Comparison of ENCODE assay signal across 14 cellular contexts in the genomic region with DNA sequence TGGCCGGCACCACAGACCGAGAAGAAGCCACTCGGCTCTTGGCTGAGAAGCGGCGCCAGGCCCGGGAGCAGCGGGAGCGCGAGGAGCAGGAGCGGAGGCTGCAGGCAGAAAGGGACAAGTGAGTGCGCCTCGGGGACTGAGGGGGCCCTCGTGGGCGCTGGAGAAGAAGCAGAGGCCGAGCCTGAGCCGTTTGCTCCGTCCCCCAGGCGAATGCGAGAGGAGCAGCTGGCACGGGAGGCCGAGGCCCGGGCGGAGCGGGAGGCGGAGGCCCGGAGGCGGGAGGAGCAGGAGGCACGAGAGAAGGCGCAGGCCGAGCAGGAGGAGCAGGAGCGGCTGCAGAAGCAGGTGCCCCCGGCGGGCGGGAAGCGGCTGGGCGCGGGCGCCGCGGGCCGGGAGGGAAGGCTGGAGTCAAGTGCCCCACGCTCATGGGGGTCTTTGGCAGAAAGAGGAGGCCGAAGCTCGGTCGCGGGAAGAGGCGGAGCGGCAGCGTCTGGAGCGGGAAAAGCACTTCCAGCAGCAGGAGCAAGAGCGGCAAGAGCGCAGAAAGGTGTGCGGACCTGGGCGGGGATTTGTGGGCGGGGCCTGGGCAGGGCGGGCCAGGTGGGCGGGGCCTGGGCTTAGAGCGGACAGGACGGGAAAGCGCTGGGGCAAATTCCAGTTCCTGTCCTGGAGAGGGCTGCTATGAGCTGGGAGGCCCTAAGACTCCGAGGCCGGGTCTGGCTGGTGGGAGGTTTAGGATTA. TPM values are rescaled to one million over a fixed set of nuclear protein-coding genes. Genes with fewer than 3 reads are reported as not detected.
DNase-seq lines count a peak whose midpoint lies in the region; ATAC-seq and TF ChIP-seq lines count a peak whose summit lies in the region.
"Had no signal": no experiment of that assay in that cellular context is flagged by ENCODE, and none has a peak within 500 bp of the region (broad histone marks: within the 10 kb centered on the region; RNA-seq: fewer than 3 reads in every experiment).

No MANE protein-coding gene starts in this region.

- H3K4me1 Mint-ChIP-seq in endodermal cell = peaks cover 15% of the 10 kb centered on the region
- no peaks in the 10 kb centered on the region for H3K4me1 Mint-ChIP-seq in stimulated activated effector memory CD8-positive, alpha-beta T cell treated with anti-CD3 and anti-CD28 coated beads, Interleukin-12 subunit alpha, Interleukin-12 subunit beta, amount 100 ng/mL, for 72 hours
- H3K4me1 Mint-ChIP-seq in CD8-positive, alpha-beta memory T cell = peaks cover 10 to 16% (median 10%) of the 10 kb centered on the region in 3 donors

- H3K79me2 ChIP-seq in Karpas-422 (ENCODE audit: low read length) (peaks cover 6% of the 10 kb centered on the region; the same call in 1 of the 2 replicates), PC-9 (ENCODE audit: low read depth) (0 out of 2 replicates have a peak, but pooled peaks cover 4% of the 10 kb centered on the region)

- H3K27me3 Mint-ChIP-seq in endodermal cell (ENCODE audit: insufficient read depth) = no peaks in the 10 kb centered on the region
- no peaks in the 10 kb centered on the region for H3K27me3 Mint-ChIP-seq in CD8-positive, alpha-beta memory T cell
- H3K27me3 Mint-ChIP-seq: CD4-positive, CD25-positive, alpha-beta regulatory T cell had no signal

- H3K9me2 ChIP-seq in Karpas-422 (replicated peaks; ENCODE audit: insufficient read depth, low read length) = no peaks in the 10 kb centered on the region
- no peaks in the 10 kb centered on the region for H3K9me2 ChIP-seq in PC-9 (ENCODE audit: insufficient read depth)

- H3K4me1 ChIP-seq in endodermal cell (ENCODE audit: control insufficient read depth, insufficient read depth, low read length) (peaks cover 6% of the 10 kb centered on the region), Karpas-422 (ENCODE audit: low read length) (peaks cover 21% of the 10 kb centered on the region), PC-9 (replicated peaks; ENCODE audit: insufficient read depth) (no peaks in the 10 kb centered on the region)
- H3K4me1 ChIP-seq in CD8-positive, alpha-beta memory T cell (ENCODE audit: insufficient read depth, low read length) = no peaks in the 10 kb centered on the region

- WGBS in endodermal cell (ENCODE audit: insufficient coverage in 1 of 2, insufficient read length in 1 of 2), 2 experiments = 47 to 60% methylated on average over 33 to 62 of the region's 62 CpGs

- H2AFZ ChIP-seq in Karpas-422 (ENCODE audit: low read length) = no peak overlapping the region
- H2AFZ ChIP-seq in PC-9 = no peak overlapping the region
- H2AFZ ChIP-seq: GM23248 had no signal

- H3K9me3 ChIP-seq in endodermal cell (ENCODE audit: control insufficient read depth, low read length) = no peaks in the 10 kb centered on the region
- no peaks in the 10 kb centered on the region for H3K9me3 ChIP-seq in Karpas-422 (ENCODE audit: low read length)
- H3K9me3 ChIP-seq in PC-9 (ENCODE audit: insufficient read depth, low read depth) = no peaks in the 10 kb centered on the region
- no peaks in the 10 kb centered on the region for H3K9me3 ChIP-seq in CD8-positive, alpha-beta memory T cell (ENCODE audit: low read length)
- H3K9me3 ChIP-seq: uterus had no signal

- CTCF ChIA-PET in PC-9 (lab: Charles Lee) = no interaction called here
- CTCF ChIA-PET in CD8-positive, alpha-beta memory T cell (lab: Charles Lee) = interaction anchor here (2.0 kb wide), 1 partner anchor 10 kb away, joined by 7 read pairs; no protein-coding TSS in a partner anchor

- BruUV-seq in PC-9 (replicated peaks; lab: Mats Ljungman, UMichigan) = no TSS peak

- H4K20me1 ChIP-seq in Karpas-422 (ENCODE audit: insufficient read depth, low read depth, low read length) (peaks cover 19% of the 10 kb centered on the region; the same call in 1 of the 2 replicates), PC-9 (ENCODE audit: insufficient read depth) (no peaks in the 10 kb centered on the region; the same call in 1 of the 2 replicates)

- no peak overlapping the region for H3K4me3 ChIP-seq in endodermal cell (ENCODE audit: low read length)
- no peak overlapping the region for H3K4me3 ChIP-seq in Karpas-422 (ENCODE audit: low read length)
- no peak overlapping the region for H3K4me3 ChIP-seq in PC-9
- no peak overlapping the region for H3K4me3 ChIP-seq in CD8-positive, alpha-beta memory T cell (ENCODE audit: low read length)
- H3K4me3 ChIP-seq: GM23248, uterus had no signal

- no peak overlapping the region for H3K4me2 ChIP-seq in Karpas-422 (ENCODE audit: low read depth, low read length, poor library complexity, severe bottlenecking)
- H3K4me2 ChIP-seq in PC-9 = no peak overlapping the region

- peaks cover 62% of the 10 kb centered on the region for H3K36me3 Mint-ChIP-seq in endodermal cell (ENCODE audit: low read depth)
- H3K36me3 Mint-ChIP-seq in stimulated activated effector memory CD8-positive, alpha-beta T cell treated with anti-CD3 and anti-CD28 coated beads, Interleukin-12 subunit alpha, Interleukin-12 subunit beta, amount 100 ng/mL, for 72 hours = peaks cover 86% of the 10 kb centered on the region
- H3K36me3 Mint-ChIP-seq in CD8-positive, alpha-beta memory T cell = peaks cover 4 to 74% (median 9%) of the 10 kb centered on the region in 3 donors

- H3F3A ChIP-seq in PC-9 (ENCODE audit: insufficient read depth, low read depth) = peaks cover 4% of the 10 kb centered on the region; the same call in 1 of the 2 replicates

- intact Hi-C loops in PC-9 (cut with micrococcal nuclease; ENCODE audit: unreplicated experiment) = no loop called here

- H3K4me3 Mint-ChIP-seq in endodermal cell = peak overlapping the region; percentile 26
- no peak overlapping the region for H3K4me3 Mint-ChIP-seq in stimulated activated effector memory CD8-positive, alpha-beta T cell treated with anti-CD3 and anti-CD28 coated beads, Interleukin-12 subunit alpha, Interleukin-12 subunit beta, amount 100 ng/mL, for 72 hours
- no peak overlapping the region for H3K4me3 Mint-ChIP-seq in CD8-positive, alpha-beta memory T cell
- H3K4me3 Mint-ChIP-seq: CD4-positive, CD25-positive, alpha-beta regulatory T cell had no signal

- no peak for ATAC-seq in stimulated activated effector memory CD8-positive, alpha-beta T cell treated with anti-CD3 and anti-CD28 coated beads, Interleukin-12 subunit alpha, Interleukin-12 subunit beta, amount 100 ng/mL, for 72 hours

- no peaks in the 10 kb centered on the region for H3K9me3 Mint-ChIP-seq in endodermal cell
- no peaks in the 10 kb centered on the region for H3K9me3 Mint-ChIP-seq in stimulated activated effector memory CD8-positive, alpha-beta T cell treated with anti-CD3 and anti-CD28 coated beads, Interleukin-12 subunit alpha, Interleukin-12 subunit beta, amount 100 ng/mL, for 72 hours
- no peaks in the 10 kb centered on the region for H3K9me3 Mint-ChIP-seq in CD8-positive, alpha-beta memory T cell
- H3K9me3 Mint-ChIP-seq: CD4-positive, CD25-positive, alpha-beta regulatory T cell had no signal

- no peak overlapping the region for H3K9ac ChIP-seq in endodermal cell (ENCODE audit: extremely low read depth, low read length, poor library complexity, severe bottlenecking)
- H3K9ac ChIP-seq in Karpas-422 (ENCODE audit: low read length) = no peak overlapping the region
- H3K9ac ChIP-seq: GM23248 had no signal

- peak overlapping the region; percentile 70 for H3K27ac Mint-ChIP-seq in endodermal cell
- H3K27ac Mint-ChIP-seq in stimulated activated effector memory CD8-positive, alpha-beta T cell treated with anti-CD3 and anti-CD28 coated beads, Interleukin-12 subunit alpha, Interleukin-12 subunit beta, amount 100 ng/mL, for 72 hours = peak overlapping the region; percentile 85
- H3K27ac Mint-ChIP-seq in CD8-positive, alpha-beta memory T cell = no peak overlapping the region
- H3K27ac Mint-ChIP-seq: CD4-positive, CD25-positive, alpha-beta regulatory T cell had no signal

- H3K36me3 ChIP-seq in endodermal cell (ENCODE audit: control insufficient read depth, insufficient read depth, low read length) (peaks cover 67% of the 10 kb centered on the region), Karpas-422 (ENCODE audit: insufficient read depth, low read length) (peaks cover 26% of the 10 kb centered on the region), PC-9 (ENCODE audit: low read depth) (peaks cover 9% of the 10 kb centered on the region; the same call in 1 of the 2 replicates)
- peaks cover 43% of the 10 kb centered on the region for H3K36me3 ChIP-seq in CD8-positive, alpha-beta memory T cell (ENCODE audit: insufficient read depth, low read length)
- H3K36me3 ChIP-seq: uterus had no signal

- POLR2A ChIA-PET in PC-9 (lab: Charles Lee; ENCODE audit: unreplicated experiment) = no interaction called here
- POLR2A ChIA-PET in CD8-positive, alpha-beta memory T cell (lab: Charles Lee) = no interaction called here

- no peaks in the 10 kb centered on the region for H3K27me3 ChIP-seq in endodermal cell (ENCODE audit: control insufficient read depth, insufficient read depth, low read length, poor library complexity, severe bottlenecking)
- no peaks in the 10 kb centered on the region for H3K27me3 ChIP-seq in layer of hippocampus (ENCODE audit: control insufficient read depth, insufficient read depth, low read length)
- no peaks in the 10 kb centered on the region for H3K27me3 ChIP-seq in Karpas-422 (ENCODE audit: low read length)
- no peaks in the 10 kb centered on the region for H3K27me3 ChIP-seq in PC-9 (ENCODE audit: insufficient read depth, low read depth)
- H3K27me3 ChIP-seq in CD8-positive, alpha-beta memory T cell (ENCODE audit: insufficient read depth, low read length, poor library complexity, severe bottlenecking) = no peaks in the 10 kb centered on the region
- H3K27me3 ChIP-seq: uterus had no signal

- H3K27ac ChIP-seq in endodermal cell (ENCODE audit: low read depth, low read length) = no peak overlapping the region
- peak overlapping the region; percentile 18 for H3K27ac ChIP-seq in layer of hippocampus (ENCODE audit: low read depth, low read length)
- no peak overlapping the region for H3K27ac ChIP-seq in Karpas-422 (ENCODE audit: low read length)
- no peak overlapping the region for H3K27ac ChIP-seq in PC-9
- H3K27ac ChIP-seq in CD8-positive, alpha-beta memory T cell (ENCODE audit: low read depth, low read length) = no peak overlapping the region
- H3K27ac ChIP-seq: GM23248 had no signal

- TF ChIP-seq CTCF in endodermal cell (conservative IDR thresholded peaks at IDR 0.05) (peak; percentile 20), PC-9 (conservative IDR thresholded peaks at IDR 0.05) (no peak)

- DNase-seq in NCI-H526 treated with DMSO at 0.1 percent for 48 hours (lab: John Stamatoyannopoulos, UW) (peak; percentile 82), endodermal cell (peak; percentile 99), Karpas-422 (no peak), PC-9 (no peak), NCI-H2171 treated with DMSO at 0.1 percent for 48 hours (lab: John Stamatoyannopoulos, UW) (no peak)
- no peak for DNase-seq in stimulated activated effector memory CD8-positive, alpha-beta T cell treated with anti-CD3 and anti-CD28 coated beads, Interleukin-12 subunit alpha, Interleukin-12 subunit beta, amount 100 ng/mL, for 72 hours (ENCODE audit: low spot score in 2 of 2)
- no peak for DNase-seq in CD8-positive, alpha-beta memory T cell
- DNase-seq: activated CD8-positive, alpha-beta memory T cell treated with anti-CD3 and anti-CD28 coated beads, Interleukin-2, amount 50 U/mL, for 4 hours; anterior cingulate cortex; CD4-positive, CD25-positive, alpha-beta regulatory T cell; GM23248; kidney; uterus had no signal

RNA-seq across cellular contexts. Expression of a gene that starts 22.7 kb away (rescaled TPM):
- total RNA-seq in endodermal cell = 100 to 1,000 TPM; 119 to 120 TPM
- polyA plus RNA-seq in endodermal cell (2013, experiment 1 of 2) = 121 TPM
- 114 TPM for polyA plus RNA-seq in endodermal cell (2013, experiment 2 of 2)
- total RNA-seq in Karpas-422 (2014; rRNA removed; shearing (Covaris generic); ENCODE audit: low replicate concordance) = 24.1 and 87.3 TPM in 2 replicates
- total RNA-seq in PC-9 (2021) = 150 and 173 TPM in 2 replicates
- 100 to 1,000 TPM; 183 to 185 TPM for total RNA-seq in CD8-positive, alpha-beta memory T cell
- 55.4 TPM for polyA plus RNA-seq in CD8-positive, alpha-beta memory T cell

RNA-seq across cellular contexts. Expression of a gene that starts 29.4 kb away (rescaled TPM):
- 10 to 100 TPM; 61.5 to 79.9 TPM for total RNA-seq in endodermal cell
- polyA plus RNA-seq in endodermal cell (2013, experiment 1 of 2) = 69.1 TPM
- polyA plus RNA-seq in endodermal cell (2013, experiment 2 of 2) = 71.4 TPM
- total RNA-seq in Karpas-422 (2014; rRNA removed; shearing (Covaris generic); ENCODE audit: low replicate concordance) = 46.7 and 81.0 TPM in 2 replicates
- total RNA-seq in PC-9 (2021) = 112 and 116 TPM in 2 replicates
- 10 to 100 TPM; 61.7 to 63.1 TPM for total RNA-seq in CD8-positive, alpha-beta memory T cell
- 117 TPM for polyA plus RNA-seq in CD8-positive, alpha-beta memory T cell

RNA-seq across cellular contexts. Expression of a gene that starts 45.6 kb away (rescaled TPM):
- 100 to 1,000 TPM; 145 to 165 TPM for total RNA-seq in endodermal cell
- 110 TPM for polyA plus RNA-seq in endodermal cell (2013, experiment 1 of 2)
- 105 TPM for polyA plus RNA-seq in endodermal cell (2013, experiment 2 of 2)
- 47.0 and 56.2 TPM in 2 replicates for total RNA-seq in Karpas-422 (2014; rRNA removed; shearing (Covaris generic); ENCODE audit: low replicate concordance)
- total RNA-seq in PC-9 (2021) = 83.2 and 143 TPM in 2 replicates
- total RNA-seq in CD8-positive, alpha-beta memory T cell = 100 to 1,000 TPM; 167 to 168 TPM
- 100 TPM for polyA plus RNA-seq in CD8-positive, alpha-beta memory T cell

RNA-seq across cellular contexts. Expression of a gene that starts 53.6 kb away (rescaled TPM):
- total RNA-seq in endodermal cell (under 1 TPM; 0.18 to 0.40 TPM), PC-9 (2021) (0.20 and 0.28 TPM in 2 replicates)
- 1.7 TPM for polyA plus RNA-seq in endodermal cell (2013, experiment 1 of 2)
- 1.7 TPM for polyA plus RNA-seq in endodermal cell (2013, experiment 2 of 2)
- total RNA-seq in Karpas-422 (2014; rRNA removed; shearing (Covaris generic); ENCODE audit: low replicate concordance) = 0.04 TPM in 1 of 2 replicates, not detected in the other
- total RNA-seq in CD8-positive, alpha-beta memory T cell = under 1 TPM; 0.07 to 0.18 TPM
- not detected for polyA plus RNA-seq in CD8-positive, alpha-beta memory T cell
- total RNA-seq: CD4-positive, CD25-positive, alpha-beta regulatory T cell had no signal

Comparison
In these comparisons a context has a peak if more than half of its experiments do, and no peak if none do; other contexts are left out.
1. DNase-seq: peak in NCI-H526 treated with DMSO at 0.1 percent for 48 hours (single experiment) and endodermal cell (single experiment); none in stimulated activated effector memory CD8-positive, alpha-beta T cell treated with anti-CD3 and anti-CD28 coated beads, Interleukin-12 subunit alpha, Interleukin-12 subunit beta, amount 100 ng/mL, for 72 hours (0 of 2), Karpas-422 (single experiment), PC-9 (0 of 2), NCI-H2171 treated with DMSO at 0.1 percent for 48 hours (single experiment) and CD8-positive, alpha-beta memory T cell (0 of 5).
2. H3K27ac Mint-ChIP-seq: peak in endodermal cell (single experiment) and stimulated activated effector memory CD8-positive, alpha-beta T cell treated with anti-CD3 and anti-CD28 coated beads, Interleukin-12 subunit alpha, Interleukin-12 subunit beta, amount 100 ng/mL, for 72 hours (single experiment); none in CD8-positive, alpha-beta memory T cell (0 of 8).